Comparison of ENCODE assay signal across 8 cellular contexts in genomic region chr2:45494275-45494977, GRCh38.
DNase-seq lines count a peak whose midpoint lies in the region; TF ChIP-seq lines count a peak whose summit lies in the region.

No MANE protein-coding gene starts in this region.

- TF ChIP-seq CTCF in suprapubic skin (IDR thresholded peaks at IDR 0.05): peak; percentile 52 to 63

- DNase-seq in CD1c-positive myeloid dendritic cell (ENCODE audit: extremely low spot score) (peak; percentile 60), GM23248 (peak; percentile 81), NCI-H2171 (lab: John Stamatoyannopoulos, UW) (peak; percentile 68), amniotic epithelial cell (ENCODE audit: low read depth) (peak; percentile 68), iPS-NIHi7 (ENCODE audit: extremely low spot score) (peak; percentile 48), suprapubic skin (ENCODE audit: low spot score in 2 of 2) (no peak), ureter (ENCODE audit: low spot score) (no peak)
- DNase-seq in activated naive CD4-positive, alpha-beta T cell treated with anti-CD3 and anti-CD28 coated beads, Interleukin-2, amount 50 U/mL, for 16 hours: no peak

- no peak overlapping the region for H2AFZ ChIP-seq in GM23248

- H3K9me3 ChIP-seq in GM23248 (ENCODE audit: low read depth) (no peaks in the 10 kb centered on the region), suprapubic skin (no peaks in the 10 kb centered on the region)

- no peak overlapping the region for H3K9ac ChIP-seq in GM23248

- WGBS in GM23248 (ENCODE audit: low coverage in 1 of 2, low lambda C conversion rate in 2 of 2, missing lambda C conversion rate in 2 of 2), 2 experiments: 0 to 1% methylated on average over 2 of the region's 2 CpGs
- WGBS in suprapubic skin: 11% methylated on average over 2 of the region's 2 CpGs

- H3K4me1 ChIP-seq in GM23248 (ENCODE audit: insufficient read depth) (peaks cover 7% of the 10 kb centered on the region; the same call in 1 of the 2 replicates), suprapubic skin (no peaks in the 10 kb centered on the region)

- H4K20me1 ChIP-seq in GM23248 (ENCODE audit: insufficient read depth): no peaks in the 10 kb centered on the region

- no peaks in the 10 kb centered on the region for H3K27me3 ChIP-seq in GM23248 (replicated peaks; ENCODE audit: insufficient read depth)
- no peaks in the 10 kb centered on the region for H3K27me3 ChIP-seq in suprapubic skin

- H3K79me2 ChIP-seq in GM23248 (ENCODE audit: insufficient read depth): no peaks in the 10 kb centered on the region

- H3K9me2 ChIP-seq in GM23248 (ENCODE audit: insufficient read depth): no peaks in the 10 kb centered on the region

- no peak for TF ChIP-seq EP300 in suprapubic skin (IDR thresholded peaks at IDR 0.05)

- no peak overlapping the region for H3K4me2 ChIP-seq in GM23248 (ENCODE audit: unreplicated experiment)

- no peak for TF ChIP-seq POLR2A in suprapubic skin (IDR thresholded peaks at IDR 0.05)

- 0 out of 2 replicates have a peak, but pooled peaks cover 7% of the 10 kb centered on the region for H3F3A ChIP-seq in GM23248 (ENCODE audit: insufficient read depth)

- H3K4me3 ChIP-seq in GM23248 (no peak overlapping the region), suprapubic skin (no peak overlapping the region)

- in situ Hi-C loops in GM23248 (cut with MboI): loop anchor here (5.0 kb wide), 1 partner anchor 512 kb away; no protein-coding TSS in a partner anchor

- no peak overlapping the region for H3K27ac ChIP-seq in GM23248
- no peak overlapping the region for H3K27ac ChIP-seq in suprapubic skin

- H3K36me3 ChIP-seq in GM23248 (ENCODE audit: low read depth) (no peaks in the 10 kb centered on the region), suprapubic skin (no peaks in the 10 kb centered on the region)

Comparison
In these comparisons a context has a peak if more than half of its experiments do, and no peak if none do; other contexts are left out.
1. DNase-seq: peak in CD1c-positive myeloid dendritic cell (single experiment), GM23248 (single experiment), NCI-H2171 (single experiment), amniotic epithelial cell (single experiment) and iPS-NIHi7 (single experiment); none in suprapubic skin (0 of 2), ureter (single experiment) and activated naive CD4-positive, alpha-beta T cell treated with anti-CD3 and anti-CD28 coated beads, Interleukin-2, amount 50 U/mL, for 16 hours (single experiment).